Comparison of ENCODE assay signal across 1 cellular context in the genomic region with DNA sequence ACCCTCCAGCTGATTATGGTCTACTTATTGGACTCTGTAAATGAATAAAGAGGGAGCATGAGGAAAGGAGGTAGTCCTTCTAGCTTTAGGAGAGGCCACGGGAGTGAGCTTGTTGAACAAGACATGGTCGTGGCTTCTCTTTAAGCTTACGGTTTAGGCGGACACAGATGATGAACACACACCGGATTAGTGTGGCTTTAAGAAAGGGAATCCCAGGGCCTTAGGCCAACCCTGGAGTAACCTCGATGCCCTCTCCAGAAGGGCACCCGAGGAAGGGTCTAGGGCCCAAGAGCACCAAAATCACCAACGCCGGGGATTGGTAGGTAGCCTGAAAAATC.
TF ChIP-seq lines count a peak whose summit lies in the region.

No MANE protein-coding gene starts in this region.

TF ChIP-seq in GM12878, 131 proteins besides CTCF, POLR2A, EP300 and RAD21:
- 0 out of 2 replicates have a peak, but pooled peaks have one; percentile 22 for TF ChIP-seq PML (IDR thresholded peaks at IDR 0.05; ENCODE audit: low read length)
- peak; percentile 28; the same call in 1 of the 2 replicates for TF ChIP-seq ZNF207 (IDR thresholded peaks at IDR 0.05; ENCODE audit: borderline replicate concordance)
- 0 out of 2 replicates have a peak, but pooled peaks have one; percentile 10 for TF ChIP-seq NKRF (conservative IDR thresholded peaks at IDR 0.05)
- TF ChIP-seq ZBTB40 (IDR thresholded peaks at IDR 0.05; ENCODE audit: borderline replicate concordance), result 0 out of 2 replicates have a peak, but pooled peaks have one; percentile 24
- no peak for TF ChIP-seq ATF3 (IDR thresholded peaks at IDR 0.05; ENCODE audit: borderline replicate concordance, extremely low read depth, low read depth, low read length)
- TF ChIP-seq NR2C2 (IDR thresholded peaks at IDR 0.05; ENCODE audit: borderline replicate concordance, control insufficient read depth, insufficient read length, low read depth), result no peak
- peak; percentile 36; the same call in 1 of the 2 replicates for TF ChIP-seq LARP7 (IDR thresholded peaks at IDR 0.05)
TF ChIP-seq in GM12878: peak in this region for 5.
